In the genomic region with DNA sequence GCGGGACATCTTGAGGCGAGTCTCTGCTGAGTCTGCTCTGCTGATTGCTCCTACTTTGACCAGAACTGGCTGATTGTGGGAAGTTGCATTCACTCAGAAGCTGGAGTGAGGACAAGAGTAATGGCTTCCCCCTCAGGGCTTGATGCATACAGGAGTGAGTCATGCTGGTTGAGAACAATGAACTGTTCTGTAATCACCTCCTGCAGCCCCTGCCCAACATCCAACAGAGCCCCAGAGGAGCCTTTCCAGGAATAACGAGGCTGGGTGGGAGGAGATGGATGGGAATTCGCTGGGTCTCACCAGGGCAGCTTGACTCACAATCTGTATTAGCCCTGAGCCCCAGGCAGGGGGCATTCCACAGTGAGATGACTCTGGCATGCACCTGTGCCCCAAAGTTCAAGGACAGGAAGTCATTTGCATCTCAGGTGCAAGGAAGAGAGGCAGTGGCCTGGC, we compare ENCODE assay signal across 12 cellular contexts.
DNase-seq lines count a peak whose midpoint lies in the region; FAIRE-seq and TF ChIP-seq lines count a peak whose summit lies in the region.
"Had no signal": no experiment of that assay in that cellular context is flagged by ENCODE, and none has a peak within 500 bp of the region (broad histone marks: within the 10 kb centered on the region; RNA-seq: fewer than 3 reads in every experiment).

No MANE protein-coding gene starts in this region.

- H3K23ac ChIP-seq in H1 (ENCODE audit: insufficient read length) (no peak overlapping the region), neuronal stem cell (ENCODE audit: low read depth, low read length, poor library complexity) (no peak overlapping the region)

- H3K27ac ChIP-seq in H1 (ENCODE audit: low read depth, low read length) = no peak overlapping the region
- H3K27ac ChIP-seq in neuronal stem cell (replicated peaks; ENCODE audit: low read length) = no peak overlapping the region
- H3K27ac ChIP-seq: gastroesophageal sphincter had no signal

- WGBS in H1 (ENCODE audit: extremely low coverage in 1 of 2, insufficient coverage in 1 of 2, insufficient read length in 1 of 2, insufficient replicate concordance in 2 of 2, low coverage in 1 of 2, low lambda C conversion rate in 2 of 2, missing lambda C conversion rate in 1 of 2), 2 experiments = 55% methylated on average over 4 of the region's 4 CpGs; no CpG with 5 or more reads in 1 of the 2 experiments
- WGBS in neuronal stem cell (ENCODE audit: extremely low coverage in 2 of 2, insufficient read length in 2 of 2, insufficient replicate concordance in 1 of 2), 2 donors = no CpG with 5 or more reads among the region's 4 CpGs

- no peaks in the 10 kb centered on the region for H3K79me2 ChIP-seq in H1 (ENCODE audit: control insufficient read depth in 1 of 2, insufficient read depth in 2 of 2, low read length in 2 of 2)

- 0 out of 8 replicates have a peak overlapping the region, but pooled peaks of 1 of the 4 experiments have one; percentile 5 for H3K4me3 ChIP-seq in H1 (ENCODE audit: extremely low read depth in 1 of 4, insufficient read depth in 2 of 4, low read depth in 3 of 4, low read length in 4 of 4)
- no peak overlapping the region for H3K4me3 ChIP-seq in neuronal stem cell (ENCODE audit: low read length in 2 of 2)
- H3K4me3 ChIP-seq: gastroesophageal sphincter had no signal

- H3K4me2 ChIP-seq in H1 (ENCODE audit: insufficient read depth in 1 of 2, low read depth in 2 of 2, low read length in 2 of 2) (peak overlapping the region; percentile 6 to 62; a peak in 3 of 4 replicates), neuronal stem cell (ENCODE audit: insufficient read depth, low read length, poor library complexity, severe bottlenecking) (no peak overlapping the region)

- H3K36me3 ChIP-seq in H1 (ENCODE audit: control insufficient read depth in 2 of 4, insufficient read depth in 4 of 4, low read length in 3 of 4) = no peaks in the 10 kb centered on the region
- H3K36me3 ChIP-seq in neuronal stem cell (replicated peaks in 1 of 2; ENCODE audit: control insufficient read depth in 2 of 2, insufficient read depth in 2 of 2, low read length in 2 of 2) = no peaks in the 10 kb centered on the region
- H3K36me3 ChIP-seq: gastroesophageal sphincter had no signal

- no peak overlapping the region; the same call in 1 of the 2 replicates for H2BK20ac ChIP-seq in H1 (ENCODE audit: low read length)

- H3K56ac ChIP-seq in H1 (replicated peaks; ENCODE audit: insufficient read length, low read depth, low read length) = no peak overlapping the region

- H3K9me3 ChIP-seq in H1 (ENCODE audit: insufficient read depth in 2 of 2, low read depth in 1 of 2, low read length in 1 of 2) (no peaks in the 10 kb centered on the region), neuronal stem cell (replicated peaks in 1 of 2; ENCODE audit: control insufficient read depth in 2 of 2, insufficient read depth in 1 of 2, low read depth in 1 of 2, low read length in 2 of 2) (no peaks in the 10 kb centered on the region)
- H3K9me3 ChIP-seq: gastroesophageal sphincter had no signal

- TF ChIP-seq EP300 in H1 (IDR thresholded peaks at IDR 0.05; ENCODE audit: borderline replicate concordance in 1 of 2, low read depth in 2 of 2, low read length in 2 of 2) = peak in 1 of 2 experiments; percentile 56; a peak in 1 of 3 replicates

- no peaks in the 10 kb centered on the region for H4K20me1 ChIP-seq in H1 (replicated peaks in 1 of 2; ENCODE audit: control insufficient read depth in 1 of 2, insufficient read depth in 2 of 2, low read length in 2 of 2)

- TF ChIP-seq RAD21 in H1 (IDR thresholded peaks at IDR 0.05 in 1 of 2, conservative IDR thresholded peaks at IDR 0.05 in 1 of 2; ENCODE audit: low read depth in 2 of 2, low read length in 2 of 2) = no peak

- POLR2A ChIA-PET in H1 (lab: Charles Lee; ENCODE audit: partially characterized antibody) = interaction anchor here (1.2 to 2.5 kb wide), 2 partner anchors 14 to 17 kb away, joined by 3 to 10 read pairs; no protein-coding TSS in a partner anchor

- H2AFZ ChIP-seq in H1 (ENCODE audit: low read length) (no peak overlapping the region), neuronal stem cell (ENCODE audit: low read length) (no peak overlapping the region)

- H4K91ac ChIP-seq in H1 (replicated peaks; ENCODE audit: insufficient read length, low read length) (no peak overlapping the region), neuronal stem cell (ENCODE audit: low read depth, low read length, poor library complexity) (no peak overlapping the region)

- no peak overlapping the region for H3K14ac ChIP-seq in H1 (ENCODE audit: insufficient read length)
- no peak overlapping the region for H3K14ac ChIP-seq in neuronal stem cell (ENCODE audit: low read length)

- H4K8ac ChIP-seq in H1 (ENCODE audit: extremely low read depth, insufficient read depth, low read length) = no peak overlapping the region
- H4K8ac ChIP-seq in neuronal stem cell (ENCODE audit: low read depth, low read length) = no peak overlapping the region

- H3K9ac ChIP-seq in H1 (replicated peaks in 1 of 4; ENCODE audit: extremely low read depth in 1 of 4, low read depth in 3 of 4, low read length in 3 of 4) = no peak overlapping the region
- no peak overlapping the region for H3K9ac ChIP-seq in neuronal stem cell (ENCODE audit: low read depth, low read length, poor library complexity)

- H3K4me1 ChIP-seq in H1 (replicated peaks in 1 of 4; ENCODE audit: control insufficient read depth in 3 of 4, insufficient read depth in 4 of 4, low read length in 3 of 4) = peaks cover 4 to 14% (median 10%) of the 10 kb centered on the region in 4 experiments; a peak in 6 of 7 replicates
- peaks cover 0 to 3% of the 10 kb centered on the region in 2 donors for H3K4me1 ChIP-seq in neuronal stem cell (ENCODE audit: control insufficient read depth in 2 of 2, insufficient read depth in 1 of 2, low read depth in 1 of 2, low read length in 2 of 2)
- H3K4me1 ChIP-seq: gastroesophageal sphincter had no signal

- no peak for TF ChIP-seq POLR2A in H1 (IDR thresholded peaks at IDR 0.05; ENCODE audit: control extremely low read depth in 1 of 2, low read depth in 2 of 2, low read length in 2 of 2)

- CTCF ChIA-PET in H1 (lab: Charles Lee; ENCODE audit: partially characterized antibody) = interaction anchor here (0.6 to 1.6 kb wide), 12 partner anchors 10 to 303 kb away, joined by 3 to 7 read pairs (median 3); no protein-coding TSS in a partner anchor

- H3K18ac ChIP-seq in H1 (ENCODE audit: extremely low read depth, low read length) (no peak overlapping the region), neuronal stem cell (ENCODE audit: low read length) (no peak overlapping the region)

- H3K27me3 ChIP-seq in H1 (replicated peaks in 1 of 4; ENCODE audit: control insufficient read depth in 3 of 4, extremely low read depth in 1 of 4, insufficient read depth in 3 of 4, low read length in 3 of 4) (no peaks in the 10 kb centered on the region), neuronal stem cell (ENCODE audit: control insufficient read depth in 3 of 3, insufficient read depth in 3 of 3, low read depth in 1 of 3, low read length in 3 of 3) (peaks cover 0 to 7% (median 0%) of the 10 kb centered on the region in 3 experiments)

- peak; percentile 88 for FAIRE-seq in H1 (lab: Jason Lieb, UNC)
- FAIRE-seq: A204.1 had no signal

- TF ChIP-seq CTCF in H1 (IDR thresholded peaks at IDR 0.05; ENCODE audit: control extremely low read depth in 1 of 3, insufficient read depth in 1 of 3, low read depth in 1 of 3, low read length in 3 of 3) = peak in 2 of 3 experiments; percentile 6 to 22; a peak in 2 of 4 replicates

- no peak overlapping the region for H4K5ac ChIP-seq in H1 (ENCODE audit: insufficient read length, low read depth, low read length)

- H3K23me2 ChIP-seq in H1 (ENCODE audit: low read depth, low read length) = no peaks in the 10 kb centered on the region

- DNase-seq in NCI-H2107 treated with DMSO at 0.1 percent for 48 hours (lab: John Stamatoyannopoulos, UW; ENCODE audit: unreplicated experiment) (peak; percentile 64), NCI-H2107 (lab: John Stamatoyannopoulos, UW) (no peak), NCI-H526 treated with DMSO at 0.1 percent for 48 hours (lab: John Stamatoyannopoulos, UW) (peak; percentile 71), H1 (ENCODE audit: low read depth in 1 of 2, low spot score in 2 of 2) (peak; percentile 59 to 67), renal cortical epithelial cell (ENCODE audit: low read depth) (peak; percentile 98), NCI-H2029 (lab: John Stamatoyannopoulos, UW) (no peak), neuronal stem cell (ENCODE audit: low spot score) (no peak), NCI-H1092 treated with DMSO at 0.1 percent for 48 hours (lab: John Stamatoyannopoulos, UW) (no peak)
- DNase-seq: naive B cell; stimulated activated naive CD8-positive, alpha-beta T cell treated with anti-CD3 and anti-CD28 coated beads, Interleukin-15, amount 100 ng/mL, for 72 hours had no signal

- no peaks in the 10 kb centered on the region for H3K79me1 ChIP-seq in H1 (ENCODE audit: low read depth, low read length)
- no peaks in the 10 kb centered on the region for H3K79me1 ChIP-seq in neuronal stem cell (ENCODE audit: low read depth, low read length)

- H2AK5ac ChIP-seq in H1 (ENCODE audit: low read depth, low read length) (0 out of 2 replicates have a peak overlapping the region, but pooled peaks have one; percentile 45), neuronal stem cell (ENCODE audit: low read depth, low read length) (no peak overlapping the region)

- no peak overlapping the region for H3K4ac ChIP-seq in H1 (replicated peaks; ENCODE audit: insufficient read length, low read depth, low read length)
- no peak overlapping the region for H3K4ac ChIP-seq in neuronal stem cell (ENCODE audit: low read length)

- peak overlapping the region; percentile 96; the same call in 1 of the 2 replicates for H2BK12ac ChIP-seq in H1 (ENCODE audit: low read depth, low read length)
- no peak overlapping the region for H2BK12ac ChIP-seq in neuronal stem cell (ENCODE audit: low read length)

- H2BK15ac ChIP-seq in H1 (ENCODE audit: low read length) (no peak overlapping the region), neuronal stem cell (ENCODE audit: low read length) (no peak overlapping the region)

- H2BK120ac ChIP-seq in H1 (replicated peaks; ENCODE audit: low read depth, low read length) (no peak overlapping the region), neuronal stem cell (ENCODE audit: low read depth, low read length) (no peak overlapping the region)

- peak overlapping the region; percentile 40; the same call in 1 of the 2 replicates for H2BK5ac ChIP-seq in H1 (ENCODE audit: low read depth, low read length)
- H2BK5ac ChIP-seq in neuronal stem cell (ENCODE audit: low read length) = no peak overlapping the region

TF ChIP-seq in H1, 55 proteins besides CTCF, POLR2A, EP300 and RAD21 (continues in another document):
- TF ChIP-seq POLR2AphosphoS5 (IDR thresholded peaks at IDR 0.05; ENCODE audit: low read depth, low read length) (no peak), SP4 (IDR thresholded peaks at IDR 0.05; ENCODE audit: low read length) (no peak)

Comparison
In these comparisons a context has a peak if more than half of its experiments do, and no peak if none do; other contexts are left out.
1. DNase-seq: peak in NCI-H2107 treated with DMSO at 0.1 percent for 48 hours (single experiment), NCI-H526 treated with DMSO at 0.1 percent for 48 hours (single experiment), H1 (2 of 2) and renal cortical epithelial cell (single experiment); none in NCI-H2107 (single experiment), NCI-H2029 (single experiment), neuronal stem cell (single experiment) and NCI-H1092 treated with DMSO at 0.1 percent for 48 hours (single experiment).